In genomic region chr3:65879372-65879771, GRCh38 we compare ENCODE assay signal across 20 cellular contexts.
"Had no signal": no experiment of that assay in that cellular context is flagged by ENCODE, and none has a peak within 500 bp of the region (broad histone marks: within the 10 kb centered on the region; RNA-seq: fewer than 3 reads in every experiment).

No MANE protein-coding gene starts in this region.

- H3K4me3 ChIP-seq: esophagus squamous epithelium, gastroesophageal sphincter, left lung, lung, sigmoid colon, skin epidermis, stomach, thoracic aorta, transverse colon had no signal

- ATAC-seq: gastroesophageal sphincter; left lung; naive thymus-derived CD4-positive, alpha-beta T cell had no signal

- H3K4me1 Mint-ChIP-seq: naive thymus-derived CD4-positive, alpha-beta T cell had no signal

- H3K4me3 Mint-ChIP-seq: naive thymus-derived CD4-positive, alpha-beta T cell; nephron progenitor cell had no signal

- H3K36me3 ChIP-seq: esophagus squamous epithelium, gastroesophageal sphincter, left lung, neutrophil, sigmoid colon, stomach, thoracic aorta, transverse colon had no signal

- H3K27ac Mint-ChIP-seq: naive thymus-derived CD4-positive, alpha-beta T cell had no signal

- H3K27ac ChIP-seq: epithelial cell of prostate, esophagus squamous epithelium, gastroesophageal sphincter, left lung, neutrophil, sigmoid colon, stomach, thoracic aorta, transverse colon had no signal

- H3K36me3 Mint-ChIP-seq: naive thymus-derived CD4-positive, alpha-beta T cell had no signal

- H3K27me3 ChIP-seq: esophagus squamous epithelium, gastroesophageal sphincter, left lung, neutrophil, sigmoid colon, stomach, transverse colon had no signal

- H3K9me3 ChIP-seq: esophagus squamous epithelium, gastroesophageal sphincter, left lung, neutrophil, sigmoid colon, stomach, thoracic aorta, transverse colon had no signal

- DNase-seq: effector memory CD4-positive, alpha-beta T cell; esophagus squamous epithelium; foreskin fibroblast; left lung; mesenchymal stem cell; naive thymus-derived CD4-positive, alpha-beta T cell; nephron progenitor cell; sigmoid colon; stimulated activated CD4-positive, alpha-beta T cell treated with anti-CD3 and anti-CD28 coated beads, Interleukin-2, amount 100 ng/mL, for 24 hours; stimulated activated CD4-positive, alpha-beta T cell treated with anti-CD3 and anti-CD28 coated beads, Interleukin-4, amount 100 ng/mL, for 4 hours; stimulated activated naive CD4-positive, alpha-beta T cell; stomach; substantia nigra; transverse colon had no signal
